8 cellular contexts compared by ENCODE assay signal in genomic region chr4:83109480-83110221, GRCh38. TPM values are rescaled to one million over a fixed set of nuclear protein-coding genes. Genes with fewer than 3 reads are reported as not detected.
DNase-seq lines count a peak whose midpoint lies in the region; ATAC-seq, FAIRE-seq and TF ChIP-seq lines count a peak whose summit lies in the region.

No MANE protein-coding gene starts in this region.

- intact Hi-C loops in natural killer cell (cut with micrococcal nuclease), result loop anchor here (1.0 to 10.0 kb wide), 9 partner anchors 15 to 217 kb away; partner anchors contain the start of genes COPS4, LIN54 and SEC31A

- H3K4me3 Mint-ChIP-seq in activated CD4-positive, alpha-beta memory T cell treated with anti-CD3 and anti-CD28 coated beads, Interleukin-2, amount 10 ng/mL, durations not matched to agents 7 days and 5 days, result peak overlapping the region; percentile 84
- peak overlapping the region; percentile 93 for H3K4me3 Mint-ChIP-seq in natural killer cell

- H3K27ac Mint-ChIP-seq in activated CD4-positive, alpha-beta memory T cell treated with anti-CD3 and anti-CD28 coated beads, Interleukin-2, amount 10 ng/mL, durations not matched to agents 7 days and 5 days, result peak overlapping the region; percentile 89
- H3K27ac Mint-ChIP-seq in natural killer cell, result peak overlapping the region; percentile 96 to 98

- ATAC-seq in HG02763 (IDR thresholded peaks at IDR 0.05; ENCODE audit: unreplicated experiment), result peak; percentile 23
- ATAC-seq in esophagus mucosa, result peak; percentile 60
- peak; percentile 19 to 55 (median 42) for ATAC-seq in natural killer cell

- peaks cover 53% of the 10 kb centered on the region for H3K4me1 Mint-ChIP-seq in activated CD4-positive, alpha-beta memory T cell treated with anti-CD3 and anti-CD28 coated beads, Interleukin-2, amount 10 ng/mL, durations not matched to agents 7 days and 5 days
- peaks cover 58 to 67% of the 10 kb centered on the region in 2 donors for H3K4me1 Mint-ChIP-seq in natural killer cell

- CTCF ChIA-PET in activated CD4-positive, alpha-beta memory T cell treated with anti-CD3 and anti-CD28 coated beads, Interleukin-2, amount 10 ng/mL, durations not matched to agents 7 days and 5 days (lab: Charles Lee), result interaction anchor here (0.7 to 3.2 kb wide), 34 partner anchors 9 to 218 kb away, joined by 3 to 44 read pairs (median 4); partner anchors contain the start of genes COPS4 and COQ2

- DNase-seq in NCI-H1694 (lab: John Stamatoyannopoulos, UW) (peak; percentile 1), NCI-H1694 treated with DMSO at 0.1 percent for 48 hours (lab: John Stamatoyannopoulos, UW) (no peak), NCI-H2029 (lab: John Stamatoyannopoulos, UW) (peak; percentile 53), natural killer cell (peak; percentile 61), urothelium cell line (ENCODE audit: low spot score) (peak; percentile 63)
- peak; percentile 41 for DNase-seq in activated CD4-positive, alpha-beta memory T cell treated with anti-CD3 and anti-CD28 coated beads, Interleukin-2, amount 10 ng/mL, durations not matched to agents 7 days and 5 days

- POLR2A ChIA-PET in activated CD4-positive, alpha-beta memory T cell treated with anti-CD3 and anti-CD28 coated beads, Interleukin-2, amount 10 ng/mL, durations not matched to agents 7 days and 5 days (lab: Charles Lee), result interaction anchor here (0.9 to 7.4 kb wide), 16 partner anchors 13 to 346 kb away, joined by 3 to 123 read pairs (median 7); partner anchors contain the start of genes COPS4, COQ2, HELQ and LIN54

- TF ChIP-seq CTCF in natural killer cell (IDR thresholded peaks at IDR 0.05), result no peak

- H3K36me3 Mint-ChIP-seq in activated CD4-positive, alpha-beta memory T cell treated with anti-CD3 and anti-CD28 coated beads, Interleukin-2, amount 10 ng/mL, durations not matched to agents 7 days and 5 days (ENCODE audit: low read depth), result peaks cover 62% of the 10 kb centered on the region
- peaks cover 34% of the 10 kb centered on the region for H3K36me3 Mint-ChIP-seq in natural killer cell

- no peaks in the 10 kb centered on the region for H3K9me3 Mint-ChIP-seq in activated CD4-positive, alpha-beta memory T cell treated with anti-CD3 and anti-CD28 coated beads, Interleukin-2, amount 10 ng/mL, durations not matched to agents 7 days and 5 days
- H3K9me3 Mint-ChIP-seq in natural killer cell, result no peaks in the 10 kb centered on the region

- peaks cover 3% of the 10 kb centered on the region for H3K27me3 Mint-ChIP-seq in activated CD4-positive, alpha-beta memory T cell treated with anti-CD3 and anti-CD28 coated beads, Interleukin-2, amount 10 ng/mL, durations not matched to agents 7 days and 5 days
- no peaks in the 10 kb centered on the region for H3K27me3 Mint-ChIP-seq in natural killer cell (ENCODE audit: low read depth in 2 of 2)

- no peak for FAIRE-seq in urothelium cell line (lab: Jason Lieb, UNC)

RNA-seq across cellular contexts. Expression of gene PLAC8, which starts 4.9 kb away (rescaled TPM):
- 100 to 1,000 TPM; 182 to 183 TPM for total RNA-seq in activated CD4-positive, alpha-beta memory T cell treated with anti-CD3 and anti-CD28 coated beads, Interleukin-2, amount 10 ng/mL, durations not matched to agents 7 days and 5 days
- total RNA-seq in esophagus mucosa (11.2 TPM), natural killer cell (100 to 1,000 TPM; 684 to 889 (median 821) TPM)

Comparison
In these comparisons a context has a peak if more than half of its experiments do, and no peak if none do; other contexts are left out.
1. RNA of gene PLAC8, which starts 4.9 kb away (total RNA-seq): 684 to 889 TPM in natural killer cell and 182 to 183 TPM in activated CD4-positive, alpha-beta memory T cell treated with anti-CD3 and anti-CD28 coated beads, Interleukin-2, amount 10 ng/mL, durations not matched to agents 7 days and 5 days; 11.2 TPM in esophagus mucosa (single experiment); every median in the first group is over 10 times any median in the second.
2. Peak in every context shown above with its lines, with median percentiles within 50 percentile points of each other: ATAC-seq.